8 cellular contexts compared by ENCODE assay signal in genomic region chr11:61429691-61430582, GRCh38.
DNase-seq lines count a peak whose midpoint lies in the region; ATAC-seq lines count a peak whose summit lies in the region.

A gene with protein sequence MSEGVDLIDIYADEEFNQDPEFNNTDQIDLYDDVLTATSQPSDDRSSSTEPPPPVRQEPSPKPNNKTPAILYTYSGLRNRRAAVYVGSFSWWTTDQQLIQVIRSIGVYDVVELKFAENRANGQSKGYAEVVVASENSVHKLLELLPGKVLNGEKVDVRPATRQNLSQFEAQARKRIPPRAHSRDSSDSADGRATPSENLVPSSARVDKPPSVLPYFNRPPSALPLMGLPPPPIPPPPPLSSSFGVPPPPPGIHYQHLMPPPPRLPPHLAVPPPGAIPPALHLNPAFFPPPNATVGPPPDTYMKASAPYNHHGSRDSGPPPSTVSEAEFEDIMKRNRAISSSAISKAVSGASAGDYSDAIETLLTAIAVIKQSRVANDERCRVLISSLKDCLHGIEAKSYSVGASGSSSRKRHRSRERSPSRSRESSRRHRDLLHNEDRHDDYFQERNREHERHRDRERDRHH (minus strand): TSS chr11:61429975. CDS start chr11:61429235, 740 bp downstream.
TSS of gene SDHAF2 (plus strand) at chr11:61430124. CDS start at chr11:61430147, 23 bp downstream.

- peak; percentile 97 for DNase-seq in NCI-H748 (lab: John Stamatoyannopoulos, UW; ENCODE audit: unreplicated experiment)
- DNase-seq in activated CD4-positive, alpha-beta T cell treated with anti-CD3 and anti-CD28 coated beads, Interleukin-2, amount 50 U/mL, for 1 hour, result peak; percentile 97
- peak; percentile 95 for DNase-seq in cortex of kidney (lab: John Stamatoyannopoulos, UW)
- peak; percentile 99 for DNase-seq in left kidney (ENCODE audit: low read depth, low spot score)
- DNase-seq in stimulated activated CD4-positive, alpha-beta T cell treated with anti-CD3 and anti-CD28 coated beads, Interleukin-1b, Interleukin-23, amount 100 ng/mL, for 48 hours, result peak; percentile 98

- peak within 1 kb of the TSS; percentile 72 to 98 (median 88) for H3K4me3 ChIP-seq in BLaER1 treated with 17β-estradiol and CSF1 and Interleukin-3, amounts not matched to agents 10 nM and 100 nM

- ATAC-seq in GM19351 (IDR thresholded peaks at IDR 0.05; ENCODE audit: unreplicated experiment) (peak; percentile 91), HG03520 (IDR thresholded peaks at IDR 0.05; ENCODE audit: unreplicated experiment) (peak; percentile 86)

- peak within 1 kb of the TSS; percentile 95 to 100 (median 99) for H3K27ac ChIP-seq in BLaER1 treated with 17β-estradiol and CSF1 and Interleukin-3, amounts not matched to agents 10 nM and 100 nM

- H4K20me1 ChIP-seq in BLaER1 treated with 17β-estradiol and CSF1 and Interleukin-3, amounts not matched to agents 10 nM and 100 nM, result peaks cover 53 to 84% (median 71%) of the 10 kb centered on the region in 11 experiments; a peak in 21 of 22 replicates

- H3K9me3 ChIP-seq in BLaER1 treated with 17β-estradiol and CSF1 and Interleukin-3, amounts not matched to agents 10 nM and 100 nM (replicated peaks in 1 of 11), result no peaks in the 10 kb centered on the region

- H3K4me1 ChIP-seq in BLaER1 treated with 17β-estradiol and CSF1 and Interleukin-3, amounts not matched to agents 10 nM and 100 nM, result peaks cover 34 to 61% (median 41%) of the 10 kb centered on the region in 10 experiments

- H3K4me2 ChIP-seq in BLaER1 treated with 17β-estradiol and CSF1 and Interleukin-3, amounts not matched to agents 10 nM and 100 nM, result peak within 1 kb of the TSS; percentile 87 to 95 (median 93)

- H3K27me3 ChIP-seq in BLaER1 treated with 17β-estradiol and CSF1 and Interleukin-3, amounts not matched to agents 10 nM and 100 nM, result no peaks in the 10 kb centered on the region

- H3K9ac ChIP-seq in BLaER1 treated with 17β-estradiol and CSF1 and Interleukin-3, amounts not matched to agents 10 nM and 100 nM, result peak within 1 kb of the TSS; percentile 94 to 100 (median 99)

- H3K36me3 ChIP-seq in BLaER1 treated with 17β-estradiol and CSF1 and Interleukin-3, amounts not matched to agents 10 nM and 100 nM, result peaks cover 49 to 70% (median 59%) of the 10 kb centered on the region in 11 experiments

Comparison
In these comparisons a context has a peak if more than half of its experiments do, and no peak if none do; other contexts are left out.
1. Peak in every context shown above with its lines: DNase-seq, ATAC-seq, H3K4me3 ChIP-seq and H3K27ac ChIP-seq.